Comparison of ENCODE assay signal across 8 cellular contexts in genomic region chr13:37058801-37059135, GRCh38. TPM values are rescaled to one million over a fixed set of nuclear protein-coding genes. Genes with fewer than 3 reads are reported as not detected.
DNase-seq lines count a peak whose midpoint lies in the region; ATAC-seq, FAIRE-seq and TF ChIP-seq lines count a peak whose summit lies in the region.

No MANE protein-coding gene starts in this region.

- peaks cover 5% of the 10 kb centered on the region for H3K9me3 Mint-ChIP-seq in astrocyte (ENCODE audit: unreplicated experiment)

- peaks cover 42% of the 10 kb centered on the region for H3K79me2 ChIP-seq in astrocyte (ENCODE audit: insufficient read depth, low read length)

- peaks cover 9% of the 10 kb centered on the region for H3K36me3 Mint-ChIP-seq in astrocyte (ENCODE audit: low read depth, unreplicated experiment)

- H3K36me3 ChIP-seq in astrocyte (ENCODE audit: insufficient read depth, low read length), result peaks cover 3% of the 10 kb centered on the region

- H3K4me1 ChIP-seq in astrocyte (ENCODE audit: insufficient read depth, low read length), result peaks cover 4% of the 10 kb centered on the region

- no peaks in the 10 kb centered on the region for H3K9me3 ChIP-seq in astrocyte (ENCODE audit: insufficient read depth, low read depth, low read length)

- peak overlapping the region; percentile 87 for H3K4me2 ChIP-seq in astrocyte (ENCODE audit: low read length)

- ATAC-seq in HG02678 (IDR thresholded peaks at IDR 0.05; ENCODE audit: unreplicated experiment), result peak; percentile 9

- no peaks in the 10 kb centered on the region for H3K27me3 Mint-ChIP-seq in astrocyte (ENCODE audit: low read depth, unreplicated experiment)

- H3K4me3 ChIP-seq in astrocyte (ENCODE audit: insufficient read depth, low read depth, low read length), result peak overlapping the region; percentile 97

- H3K27ac ChIP-seq in astrocyte (ENCODE audit: low read depth, low read length), result peak overlapping the region; percentile 87

- FAIRE-seq in astrocyte (lab: Jason Lieb, UNC), result peak; percentile 32

- no peak for TF ChIP-seq CTCF in astrocyte (IDR thresholded peaks at IDR 0.05; ENCODE audit: insufficient read depth, low read depth, low read length)

- DNase-seq in activated T-cell treated with anti-CD3 and anti-CD28 coated beads for 1 hour (ENCODE audit: low read depth), result peak; percentile 10
- DNase-seq in activated T-cell treated with anti-CD3 and anti-CD28 coated beads, Interleukin-2, amount 50 U/mL, for 48 hours, result no peak
- DNase-seq in NCI-H345 treated with DMSO at 0.1 percent for 48 hours (lab: John Stamatoyannopoulos, UW; ENCODE audit: unreplicated experiment), result peak; percentile 28
- DNase-seq in astrocyte (ENCODE audit: low read depth), result no peak
- peak; percentile 17 for DNase-seq in iPS-NIHi11 (ENCODE audit: low spot score)
- DNase-seq in stimulated activated CD4-positive, alpha-beta T cell treated with anti-CD3 and anti-CD28 coated beads, Interleukin-4, amount 100 ng/mL, for 1 hour, result peak; percentile 14
- DNase-seq in NK-92 treated with Interleukin-12 subunit alpha and Interleukin-12 subunit beta, amount 100 ng/mL, for 24 hours (lab: John Stamatoyannopoulos, UW), result no peak

- peaks cover 4% of the 10 kb centered on the region for H4K20me1 ChIP-seq in astrocyte (ENCODE audit: insufficient read depth, low read length)

- H3K4me1 Mint-ChIP-seq in astrocyte (ENCODE audit: low read depth, unreplicated experiment), result peaks cover 6% of the 10 kb centered on the region

- peak overlapping the region; percentile 70 for H2AFZ ChIP-seq in astrocyte (ENCODE audit: low read depth, low read length)

- peak overlapping the region; percentile 94 for H3K27ac Mint-ChIP-seq in astrocyte (ENCODE audit: unreplicated experiment)

- H3K4me3 Mint-ChIP-seq in astrocyte (ENCODE audit: unreplicated experiment), result peak overlapping the region; percentile 98

- peak overlapping the region; percentile 95 for H3K9ac ChIP-seq in astrocyte (ENCODE audit: low read length)

- no peaks in the 10 kb centered on the region for H3K27me3 ChIP-seq in astrocyte (ENCODE audit: insufficient read depth, low read length)

RNA-seq across cellular contexts. Expression of gene SUPT20H, which starts 0.7 kb away (rescaled TPM):
- 80.8 and 87.7 TPM in 2 replicates for total RNA-seq in astrocyte

RNA-seq across cellular contexts. Expression of gene CSNK1A1L, which starts 46.7 kb away (rescaled TPM):
- not detected in 2 replicates for total RNA-seq in astrocyte

RNA-seq across cellular contexts. Expression of gene EXOSC8, which starts 58.2 kb away (rescaled TPM):
- 26.3 and 29.6 TPM in 2 replicates for total RNA-seq in astrocyte

RNA-seq across cellular contexts. Expression of gene ALG5, which starts 59.6 kb away (rescaled TPM):
- total RNA-seq in astrocyte, result 26.3 and 29.5 TPM in 2 replicates

Comparison
In these comparisons a context has a peak if more than half of its experiments do, and no peak if none do; other contexts are left out.
1. DNase-seq: peak in activated T-cell treated with anti-CD3 and anti-CD28 coated beads for 1 hour (single experiment), NCI-H345 treated with DMSO at 0.1 percent for 48 hours (single experiment), iPS-NIHi11 (single experiment) and stimulated activated CD4-positive, alpha-beta T cell treated with anti-CD3 and anti-CD28 coated beads, Interleukin-4, amount 100 ng/mL, for 1 hour (single experiment); none in activated T-cell treated with anti-CD3 and anti-CD28 coated beads, Interleukin-2, amount 50 U/mL, for 48 hours (0 of 2), astrocyte (single experiment) and NK-92 treated with Interleukin-12 subunit alpha and Interleukin-12 subunit beta, amount 100 ng/mL, for 24 hours (single experiment).